Comparison of ENCODE assay signal across 1 cellular context in genomic region chr7:75757298-75757676, GRCh38.
TF ChIP-seq lines count a peak whose summit lies in the region.

No MANE protein-coding gene starts in this region.

TF ChIP-seq in HepG2, 621 proteins besides CTCF, POLR2A, EP300 and RAD21:
- TF ChIP-seq ZBTB44 (CRISPR knock-in tag; IDR thresholded peaks at IDR 0.05) (no peak), ZNF713 (CRISPR knock-in tag; IDR thresholded peaks at IDR 0.05) (no peak), CEBPZ (IDR thresholded peaks at IDR 0.05; ENCODE audit: low read length) (no peak), ZNF12 (CRISPR knock-in tag; IDR thresholded peaks at IDR 0.05) (peak; percentile 98), ZNF589 (CRISPR knock-in tag; conservative IDR thresholded peaks at IDR 0.05) (no peak), NFE2L2 (IDR thresholded peaks at IDR 0.05; ENCODE audit: low read length) (no peak), ZNF569 (CRISPR knock-in tag; IDR thresholded peaks at IDR 0.05; ENCODE audit: borderline replicate concordance) (no peak), THAP11 (CRISPR knock-in tag; IDR thresholded peaks at IDR 0.05) (no peak)
TF ChIP-seq in HepG2: peak in this region for 1.
